Comparison of ENCODE assay signal across 27 cellular contexts in genomic region chr14:33580221-33580749, GRCh38.
DNase-seq lines count a peak whose midpoint lies in the region; ATAC-seq, FAIRE-seq and TF ChIP-seq lines count a peak whose summit lies in the region.
"Had no signal": no experiment of that assay in that cellular context is flagged by ENCODE, and none has a peak within 500 bp of the region (broad histone marks: within the 10 kb centered on the region; RNA-seq: fewer than 3 reads in every experiment).

No MANE protein-coding gene starts in this region.

- H3K27me3 Mint-ChIP-seq in osteocyte (ENCODE audit: unreplicated experiment): no peaks in the 10 kb centered on the region
- H3K27me3 Mint-ChIP-seq: CD8-positive, alpha-beta memory T cell had no signal

- no peak overlapping the region for H3K4me3 Mint-ChIP-seq in osteocyte (ENCODE audit: unreplicated experiment)
- H3K4me3 Mint-ChIP-seq: CD14-positive monocyte; CD4-positive, alpha-beta T cell; CD8-positive, alpha-beta memory T cell; HFFc6 had no signal

- no peak overlapping the region for H3K27ac Mint-ChIP-seq in osteocyte (ENCODE audit: unreplicated experiment)
- H3K27ac Mint-ChIP-seq: CD14-positive monocyte; CD4-positive, alpha-beta T cell; CD8-positive, alpha-beta memory T cell; HFFc6 had no signal

- ATAC-seq in pancreas: peak in 3 of 4 donors; percentile 18 to 69 (median 62)
- ATAC-seq: A549 had no signal

- no peak overlapping the region for H3K4me3 ChIP-seq in colonic mucosa
- no peak overlapping the region for H3K4me3 ChIP-seq in pancreas
- H3K4me3 ChIP-seq: A549; BLaER1 treated with 17β-estradiol and CSF1 and Interleukin-3, amounts not matched to agents 10 nM and 100 nM; HAP-1 had no signal

- no peaks in the 10 kb centered on the region for H3K9me3 ChIP-seq in colonic mucosa
- H3K9me3 ChIP-seq in pancreas: no peaks in the 10 kb centered on the region
- H3K9me3 ChIP-seq: A549; BE2C; BLaER1 treated with 17β-estradiol and CSF1 and Interleukin-3, amounts not matched to agents 10 nM and 100 nM; HAP-1 had no signal

- 59 to 61% methylated on average over 9 of the region's 9 CpGs for WGBS in pancreas, 2 donors

- no peak for FAIRE-seq in pancreas (lab: Jason Lieb, UNC)
- FAIRE-seq: D721Med, GM12891, GM18507, H54 had no signal

- H3K27me3 ChIP-seq in colonic mucosa: no peaks in the 10 kb centered on the region
- H3K27me3 ChIP-seq in pancreas: no peaks in the 10 kb centered on the region
- H3K27me3 ChIP-seq: BE2C; BLaER1 treated with 17β-estradiol and CSF1 and Interleukin-3, amounts not matched to agents 10 nM and 100 nM had no signal

- peaks cover 4% of the 10 kb centered on the region for H3K4me1 ChIP-seq in colonic mucosa
- no peaks in the 10 kb centered on the region for H3K4me1 ChIP-seq in pancreas
- H3K4me1 ChIP-seq: A549; BE2C; BLaER1 treated with 17β-estradiol and CSF1 and Interleukin-3, amounts not matched to agents 10 nM and 100 nM; HAP-1 had no signal

- peaks cover 1% of the 10 kb centered on the region for H3K4me1 Mint-ChIP-seq in osteocyte (ENCODE audit: unreplicated experiment)
- H3K4me1 Mint-ChIP-seq: CD14-positive monocyte; CD8-positive, alpha-beta memory T cell had no signal

- peak; percentile 29 for DNase-seq in colonic mucosa
- DNase-seq in left kidney (ENCODE audit: low read depth, low spot score): peak; percentile 12
- DNase-seq in pancreas: peak in 1 of 6 donors; percentile 15
- no peak for DNase-seq in osteocyte (ENCODE audit: extremely low spot score, unreplicated experiment)
- no peak for DNase-seq in NCI-H187 (lab: John Stamatoyannopoulos, UW)
- DNase-seq in NK-92 (lab: John Stamatoyannopoulos, UW; ENCODE audit: unreplicated experiment): no peak
- no peak for DNase-seq in substantia nigra (lab: John Stamatoyannopoulos, UW)
- DNase-seq: 8988T; ACHN; AML-193; BE2C; CD4-positive, alpha-beta T cell; CD8-positive, alpha-beta memory T cell; DMS 273 treated with DMSO at 0.1 percent for 48 hours; DMS79; EL; GDM1; GOT3; HFFc6 had no signal

- H3K9me3 Mint-ChIP-seq in osteocyte (ENCODE audit: unreplicated experiment): no peaks in the 10 kb centered on the region
- H3K9me3 Mint-ChIP-seq: CD4-positive, alpha-beta T cell; HFFc6 had no signal

- TF ChIP-seq CTCF in colonic mucosa (IDR thresholded peaks at IDR 0.05): no peak
- no peak for TF ChIP-seq CTCF in pancreas (IDR thresholded peaks at IDR 0.05)
- no peak for TF ChIP-seq CTCF in osteocyte (IDR thresholded peaks at IDR 0.05)

- no peak overlapping the region for H3K9ac ChIP-seq in colonic mucosa (ENCODE audit: low read depth in 2 of 2, low read length in 2 of 2)
- H3K9ac ChIP-seq: BLaER1 treated with 17β-estradiol and CSF1 and Interleukin-3, amounts not matched to agents 10 nM and 100 nM had no signal

- intact Hi-C loops in colonic mucosa (cut with DNase I): no loop called here
- intact Hi-C loops in pancreas (cut with DNase I): no loop called here

- H3K36me3 Mint-ChIP-seq in osteocyte (ENCODE audit: unreplicated experiment): no peaks in the 10 kb centered on the region
- H3K36me3 Mint-ChIP-seq: CD14-positive monocyte had no signal

- H3K36me3 ChIP-seq in colonic mucosa: no peaks in the 10 kb centered on the region
- no peaks in the 10 kb centered on the region for H3K36me3 ChIP-seq in pancreas
- H3K36me3 ChIP-seq: BE2C; BLaER1 treated with 17β-estradiol and CSF1 and Interleukin-3, amounts not matched to agents 10 nM and 100 nM; HAP-1 had no signal

- H3K27ac ChIP-seq in colonic mucosa (no peak overlapping the region), pancreas (no peak overlapping the region), substantia nigra (ENCODE audit: low read depth, low read length, poor library complexity, severe bottlenecking) (no peak overlapping the region)
- H3K27ac ChIP-seq: A549; BLaER1 treated with 17β-estradiol and CSF1 and Interleukin-3, amounts not matched to agents 10 nM and 100 nM had no signal

Comparison
In these comparisons a context has a peak if more than half of its experiments do, and no peak if none do; other contexts are left out.
1. DNase-seq: peak in colonic mucosa (single experiment) and left kidney (single experiment); none in osteocyte (single experiment), NCI-H187 (0 of 2), NK-92 (single experiment) and substantia nigra (0 of 49).